2 cellular contexts compared by ENCODE assay signal in genomic region chr19:17448190-17448967, GRCh38.
A peak's percentile ranks its signal among the peaks of the same experiment; 100 is the strongest.
TF ChIP-seq lines count a peak whose summit lies in the region.

TMEM221 (minus strand) TSS chr19:17448668; CDS start chr19:17448462, 206 bp downstream.

TF ChIP-seq in HEK293, 187 proteins besides CTCF, POLR2A, EP300 and RAD21 (continued from another document and continues in another):
- peak; percentile 38 for TF ChIP-seq PRDM10 (tag by site-specific recombination; IDR thresholded peaks at IDR 0.05)
- no peak for TF ChIP-seq MEIS1 (CRISPR knock-in tag; IDR thresholded peaks at IDR 0.05; ENCODE audit: borderline replicate concordance)
- TF ChIP-seq BCL6B (tag by site-specific recombination; IDR thresholded peaks at IDR 0.05): no peak
- TF ChIP-seq ZNF426 (tag by site-specific recombination; IDR thresholded peaks at IDR 0.05): no peak
- TF ChIP-seq ZNF335 (tag by site-specific recombination; conservative IDR thresholded peaks at IDR 0.05): peak; percentile 73
- no peak for TF ChIP-seq ZSCAN30 (tag by site-specific recombination; IDR thresholded peaks at IDR 0.05)
- no peak for TF ChIP-seq ZNF510 (tag by site-specific recombination; IDR thresholded peaks at IDR 0.05; ENCODE audit: insufficient replicate concordance)
- TF ChIP-seq ZNF16 (tag by site-specific recombination; IDR thresholded peaks at IDR 0.05; ENCODE audit: low read depth): no peak
- TF ChIP-seq ZNF175 (tag by site-specific recombination; IDR thresholded peaks at IDR 0.05): no peak
- TF ChIP-seq KLF8 (tag by site-specific recombination; IDR thresholded peaks at IDR 0.05): peak; percentile 42; the same call in 1 of the 2 replicates
- no peak for TF ChIP-seq ZNF19 (tag by site-specific recombination; IDR thresholded peaks at IDR 0.05; ENCODE audit: low read depth)
- TF ChIP-seq ZBTB6 (tag by site-specific recombination; IDR thresholded peaks at IDR 0.05): no peak
- peak; percentile 42; the same call in 1 of the 2 replicates for TF ChIP-seq ZFHX2 (tag by site-specific recombination; conservative IDR thresholded peaks at IDR 0.05)
- no peak for TF ChIP-seq ZNF202 (tag by site-specific recombination; IDR thresholded peaks at IDR 0.05; ENCODE audit: borderline replicate concordance)
- TF ChIP-seq ZNF433 (tag by site-specific recombination; IDR thresholded peaks at IDR 0.05; ENCODE audit: low read depth): no peak
- peak; percentile 54; the same call in 1 of the 2 replicates for TF ChIP-seq ZNF692 (tag by site-specific recombination; IDR thresholded peaks at IDR 0.05)
- no peak for TF ChIP-seq ZNF266 (tag by site-specific recombination; IDR thresholded peaks at IDR 0.05; ENCODE audit: low read depth)
- peak; percentile 76; the same call in 1 of the 2 replicates for TF ChIP-seq HIC1 (tag by site-specific recombination; IDR thresholded peaks at IDR 0.05)
- peak; percentile 16; the same call in 1 of the 2 replicates for TF ChIP-seq ZIC2 (tag by site-specific recombination; IDR thresholded peaks at IDR 0.05)

TF ChIP-seq in HepG2, 621 proteins besides CTCF, POLR2A, EP300 and RAD21 (continued from another document and continues in another):
- peak; percentile 57 to 60; a peak in 2 of 4 replicates for TF ChIP-seq HMGXB4 (CRISPR knock-in tag; IDR thresholded peaks at IDR 0.05; ENCODE audit: borderline replicate concordance in 1 of 2, low read depth in 1 of 2)
- TF ChIP-seq NFE2L2 (IDR thresholded peaks at IDR 0.05; ENCODE audit: low read length): no peak
- 0 out of 2 replicates have a peak, but pooled peaks have one; percentile 45 for TF ChIP-seq PATZ1 (CRISPR knock-in tag; IDR thresholded peaks at IDR 0.05)
- TF ChIP-seq ZNF510 (CRISPR knock-in tag; IDR thresholded peaks at IDR 0.05; ENCODE audit: low read depth): no peak
- no peak for TF ChIP-seq CBX1 (IDR thresholded peaks at IDR 0.05; ENCODE audit: low read depth)
- TF ChIP-seq ZIK1 (CRISPR knock-in tag; IDR thresholded peaks at IDR 0.05; ENCODE audit: borderline replicate concordance, low read depth): no peak
- TF ChIP-seq ZBTB7B (CRISPR knock-in tag; IDR thresholded peaks at IDR 0.05): peak; percentile 60
- no peak for TF ChIP-seq MXI1 (IDR thresholded peaks at IDR 0.05; ENCODE audit: borderline replicate concordance, low read depth, low read length)
- no peak for TF ChIP-seq MYNN (CRISPR knock-in tag; IDR thresholded peaks at IDR 0.05; ENCODE audit: low read depth)
- TF ChIP-seq SMAD3 (CRISPR knock-in tag; IDR thresholded peaks at IDR 0.05): no peak
- TF ChIP-seq GABPB1 (CRISPR knock-in tag; IDR thresholded peaks at IDR 0.05): peak; percentile 17; the same call in 1 of the 2 replicates
- no peak for TF ChIP-seq ZNF512B (CRISPR knock-in tag; IDR thresholded peaks at IDR 0.05; ENCODE audit: borderline replicate concordance)
- no peak for TF ChIP-seq ZNF354B (CRISPR knock-in tag; IDR thresholded peaks at IDR 0.05)
- no peak for TF ChIP-seq MYC (CRISPR knock-in tag; IDR thresholded peaks at IDR 0.05; ENCODE audit: borderline replicate concordance)
- TF ChIP-seq GTF2F1 (IDR thresholded peaks at IDR 0.05; ENCODE audit: low read length): no peak
- TF ChIP-seq XBP1 (CRISPR knock-in tag; IDR thresholded peaks at IDR 0.05): no peak
- no peak for TF ChIP-seq ZNF580 (CRISPR knock-in tag; IDR thresholded peaks at IDR 0.05; ENCODE audit: borderline replicate concordance, low read depth)
- no peak for TF ChIP-seq DNMT1 (CRISPR knock-in tag; IDR thresholded peaks at IDR 0.05)
- no peak for TF ChIP-seq SKIL (CRISPR knock-in tag; IDR thresholded peaks at IDR 0.05; ENCODE audit: borderline replicate concordance)
- 0 out of 2 replicates have a peak, but pooled peaks have one; percentile 38 for TF ChIP-seq MAX (IDR thresholded peaks at IDR 0.05)
- TF ChIP-seq CENPBD1 (CRISPR knock-in tag; IDR thresholded peaks at IDR 0.05; ENCODE audit: borderline replicate concordance, low read depth): no peak
- TF ChIP-seq GRHL1 (CRISPR knock-in tag; conservative IDR thresholded peaks at IDR 0.05): no peak
- TF ChIP-seq ZUFSP (CRISPR knock-in tag; IDR thresholded peaks at IDR 0.05; ENCODE audit: borderline replicate concordance): no peak
- TF ChIP-seq KDM6A (CRISPR knock-in tag; IDR thresholded peaks at IDR 0.05; ENCODE audit: low read depth): no peak
- no peak for TF ChIP-seq DZIP1 (CRISPR knock-in tag; IDR thresholded peaks at IDR 0.05)
- no peak for TF ChIP-seq NR1H2 (CRISPR knock-in tag; IDR thresholded peaks at IDR 0.05; ENCODE audit: borderline replicate concordance, low read depth)
- peak; percentile 80; the same call in 1 of the 2 replicates for TF ChIP-seq ZNF768 (CRISPR knock-in tag; IDR thresholded peaks at IDR 0.05)
- TF ChIP-seq ZNF83 (CRISPR knock-in tag; IDR thresholded peaks at IDR 0.05; ENCODE audit: borderline replicate concordance): no peak
- 0 out of 2 replicates have a peak, but pooled peaks have one; percentile 47 for TF ChIP-seq ZNF770 (CRISPR knock-in tag; IDR thresholded peaks at IDR 0.05)
- no peak for TF ChIP-seq ZNF17 (CRISPR knock-in tag; IDR thresholded peaks at IDR 0.05)
